ENCODE assay signal across 39 cellular contexts in the genomic region with DNA sequence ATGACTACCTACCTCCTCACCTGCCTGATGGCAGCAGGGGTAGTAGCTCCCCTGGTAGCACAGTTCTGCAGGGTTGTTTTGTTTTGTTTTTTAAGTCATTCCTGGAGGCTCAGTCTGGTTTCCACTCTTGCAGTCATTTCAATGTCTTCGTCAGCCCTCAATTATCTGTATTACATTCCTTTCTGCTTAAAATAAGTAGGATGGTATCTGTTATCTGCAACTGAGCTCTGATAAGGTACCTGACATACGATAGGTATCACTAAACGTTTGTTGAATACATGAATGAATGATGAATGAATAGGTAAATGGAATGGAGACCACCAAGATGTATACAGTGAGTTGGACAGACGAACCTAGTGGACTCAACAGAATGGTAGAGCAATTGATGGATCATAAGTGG. TPM values are rescaled to one million over a fixed set of nuclear protein-coding genes. Genes with fewer than 3 reads are reported as not detected.
"Had no signal": no experiment of that assay in that cellular context is flagged by ENCODE, and none has a peak within 500 bp of the region (broad histone marks: within the 10 kb centered on the region; RNA-seq: fewer than 3 reads in every experiment).

No MANE protein-coding gene starts in this region.

- DNase-seq: activated B cell treated with CpG ODN at 0.5 μM for 24 hours; activated CD4-positive, alpha-beta memory T cell treated with anti-CD3 and anti-CD28 coated beads, Interleukin-2, amount 10 ng/mL, durations not matched to agents 7 days and 5 days; activated CD4-positive, alpha-beta T cell treated with anti-CD3 and anti-CD28 coated beads for 4 hours; activated CD4-positive, alpha-beta T cell treated with anti-CD3 and anti-CD28 coated beads, Interleukin-2, amount 10 ng/mL, durations not matched to agents 24 days and 14 days; activated CD4-positive, alpha-beta T cell treated with anti-CD3 and anti-CD28 coated beads, Interleukin-2, amount 50 U/mL, for 1 hour; activated CD4-positive, alpha-beta T cell treated with anti-CD3 and anti-CD28 coated beads, Interleukin-2, amount 50 U/mL, for 4 hours; activated CD4-positive, CD25-positive, alpha-beta regulatory T cell treated with anti-CD3 and anti-CD28 coated beads, Interleukin-2, amount 50 U/mL, for 72 hours; activated CD8-positive, alpha-beta memory T cell treated with anti-CD3 and anti-CD28 coated beads for 24 hours; activated CD8-positive, alpha-beta memory T cell treated with anti-CD3 and anti-CD28 coated beads, Interleukin-2, amount 10 ng/mL, durations not matched to agents 7 days and 5 days; activated CD8-positive, alpha-beta memory T cell treated with anti-CD3 and anti-CD28 coated beads, Interleukin-2, amount 50 U/mL, for 48 hours; activated CD8-positive, alpha-beta T cell treated with anti-CD3 and anti-CD28 coated beads, Interleukin-2, amount 10 ng/mL, durations not matched to agents 7 days and 5 days; activated effector memory CD4-positive, alpha-beta T cell treated with Interleukin-2 at 50 U/mL for 16 hours; activated gamma-delta T cell; activated naive CD4-positive, alpha-beta T cell treated with anti-CD3 and anti-CD28 coated beads, Interleukin-2, amount 10 ng/mL, durations not matched to agents 7 days and 5 days; activated naive CD4-positive, alpha-beta T cell treated with Interleukin-2 at 50 U/mL for 16 hours; activated naive CD8-positive, alpha-beta T cell treated with anti-CD3 and anti-CD28 coated beads, Interleukin-2, amount 10 ng/mL, durations not matched to agents 7 days and 5 days; activated naive CD8-positive, alpha-beta T cell treated with anti-CD3 and anti-CD28 coated beads, Interleukin-2, amount 50 U/mL, for 24 hours; activated T-cell treated with anti-CD3 and anti-CD28 coated beads, Interleukin-2, amount 50 U/mL, for 24 hours; activated T-cell treated with anti-CD3 and anti-CD28 coated beads, Interleukin-2, amount 50 U/mL, for 48 hours; amygdala; anterior cingulate cortex; body of pancreas; brain microvascular endothelial cell; central memory CD4-positive, alpha-beta T cell; T-helper 1 cell; T-helper 2 cell; T-helper 9 cell had no signal

- ATAC-seq: activated CD8-positive, alpha-beta memory T cell treated with anti-CD3 and anti-CD28 coated beads, Interleukin-2, amount 10 ng/mL, durations not matched to agents 7 days and 5 days; activated CD8-positive, alpha-beta T cell treated with anti-CD3 and anti-CD28 coated beads, Interleukin-2, amount 10 ng/mL, durations not matched to agents 7 days and 5 days; activated naive CD8-positive, alpha-beta T cell treated with anti-CD3 and anti-CD28 coated beads, Interleukin-2, amount 50 U/mL, for 24 hours; body of pancreas had no signal

- H3K27ac Mint-ChIP-seq: activated B cell treated with CpG ODN at 0.5 μM for 24 hours; activated CD4-positive, alpha-beta memory T cell treated with anti-CD3 and anti-CD28 coated beads, Interleukin-2, amount 10 ng/mL, durations not matched to agents 7 days and 5 days; activated CD4-positive, alpha-beta T cell treated with anti-CD3 and anti-CD28 coated beads, Interleukin-2, amount 10 ng/mL, durations not matched to agents 24 days and 14 days; activated CD8-positive, alpha-beta memory T cell treated with anti-CD3 and anti-CD28 coated beads, Interleukin-2, amount 10 ng/mL, durations not matched to agents 7 days and 5 days; activated CD8-positive, alpha-beta T cell treated with anti-CD3 and anti-CD28 coated beads, Interleukin-2, amount 10 ng/mL, durations not matched to agents 7 days and 5 days; activated naive CD4-positive, alpha-beta T cell treated with anti-CD3 and anti-CD28 coated beads, Interleukin-2, amount 10 ng/mL, durations not matched to agents 7 days and 5 days; activated naive CD4-positive, alpha-beta T cell treated with anti-CD3 and anti-CD28 coated beads, Interleukin-2, amount 50 U/mL, for 24 hours; activated naive CD8-positive, alpha-beta T cell; activated naive CD8-positive, alpha-beta T cell treated with anti-CD3 and anti-CD28 coated beads, Interleukin-2, amount 10 ng/mL, durations not matched to agents 7 days and 5 days; activated naive CD8-positive, alpha-beta T cell treated with anti-CD3 and anti-CD28 coated beads, Interleukin-2, amount 50 U/mL, for 24 hours; activated T-cell treated with anti-CD3 and anti-CD28 coated beads, Interleukin-2, amount 50 U/mL, for 24 hours; activated T-helper 2 cell treated with anti-CD3 and anti-CD28 coated beads, Interferon-gamma antibody, Interleukin-2, Interleukin-4, amounts not matched to agents 10 μg/mL and 5 μg/mL and 100 μg/mL, durations not matched to agents 14 hours and 24 hours and 36 hours; T-helper 1 cell treated with Interleukin-12 subunit alpha and Interleukin-12 subunit beta and Interleukin-4 antibody, amounts not matched to agents 30 μg/mL and 1 μg/mL, for 36 hours; T-helper 2 cell treated with Interferon-gamma antibody and Interleukin-4, amounts not matched to agents 5 μg/mL and 100 μg/mL, for 36 hours had no signal

- H3K27ac ChIP-seq: body of pancreas, brain microvascular endothelial cell, breast epithelium, VCaP had no signal

- H3K4me3 ChIP-seq: body of pancreas, breast epithelium had no signal

- H3K36me3 ChIP-seq: brain microvascular endothelial cell, breast epithelium had no signal

- H3K36me3 Mint-ChIP-seq: activated CD8-positive, alpha-beta memory T cell treated with anti-CD3 and anti-CD28 coated beads, Interleukin-2, amount 10 ng/mL, durations not matched to agents 7 days and 5 days; activated naive CD4-positive, alpha-beta T cell treated with anti-CD3 and anti-CD28 coated beads, Interleukin-2, amount 10 ng/mL, durations not matched to agents 7 days and 5 days; activated naive CD4-positive, alpha-beta T cell treated with anti-CD3 and anti-CD28 coated beads, Interleukin-2, amount 50 U/mL, for 24 hours; activated naive CD8-positive, alpha-beta T cell; activated naive CD8-positive, alpha-beta T cell treated with anti-CD3 and anti-CD28 coated beads, Interleukin-2, amount 10 ng/mL, durations not matched to agents 7 days and 5 days had no signal

- H3K4me1 ChIP-seq: breast epithelium had no signal

- H3K4me3 Mint-ChIP-seq: activated B cell treated with CpG ODN at 0.5 μM for 24 hours; activated CD4-positive, alpha-beta memory T cell treated with anti-CD3 and anti-CD28 coated beads, Interleukin-2, amount 10 ng/mL, durations not matched to agents 7 days and 5 days; activated CD4-positive, alpha-beta T cell treated with anti-CD3 and anti-CD28 coated beads, Interleukin-2, amount 10 ng/mL, durations not matched to agents 24 days and 14 days; activated CD8-positive, alpha-beta memory T cell treated with anti-CD3 and anti-CD28 coated beads, Interleukin-2, amount 10 ng/mL, durations not matched to agents 7 days and 5 days; activated CD8-positive, alpha-beta T cell treated with anti-CD3 and anti-CD28 coated beads, Interleukin-2, amount 10 ng/mL, durations not matched to agents 7 days and 5 days; activated naive CD4-positive, alpha-beta T cell treated with anti-CD3 and anti-CD28 coated beads, Interleukin-2, amount 10 ng/mL, durations not matched to agents 7 days and 5 days; activated naive CD4-positive, alpha-beta T cell treated with anti-CD3 and anti-CD28 coated beads, Interleukin-2, amount 50 U/mL, for 24 hours; activated naive CD8-positive, alpha-beta T cell; activated naive CD8-positive, alpha-beta T cell treated with anti-CD3 and anti-CD28 coated beads, Interleukin-2, amount 10 ng/mL, durations not matched to agents 7 days and 5 days; activated naive CD8-positive, alpha-beta T cell treated with anti-CD3 and anti-CD28 coated beads, Interleukin-2, amount 50 U/mL, for 24 hours; activated T-cell treated with anti-CD3 and anti-CD28 coated beads, Interleukin-2, amount 50 U/mL, for 24 hours; T-helper 1 cell treated with Interleukin-12 subunit alpha and Interleukin-12 subunit beta and Interleukin-4 antibody, amounts not matched to agents 30 μg/mL and 1 μg/mL, for 36 hours; T-helper 2 cell treated with Interferon-gamma antibody and Interleukin-4, amounts not matched to agents 5 μg/mL and 100 μg/mL, for 36 hours had no signal

- H3K27me3 ChIP-seq: body of pancreas had no signal

- H3K9me3 Mint-ChIP-seq: activated B cell treated with CpG ODN at 0.5 μM for 24 hours; activated CD4-positive, alpha-beta memory T cell treated with anti-CD3 and anti-CD28 coated beads, Interleukin-2, amount 10 ng/mL, durations not matched to agents 7 days and 5 days; activated CD4-positive, alpha-beta T cell treated with anti-CD3 and anti-CD28 coated beads, Interleukin-2, amount 10 ng/mL, durations not matched to agents 24 days and 14 days; activated naive CD4-positive, alpha-beta T cell treated with anti-CD3 and anti-CD28 coated beads, Interleukin-2, amount 10 ng/mL, durations not matched to agents 7 days and 5 days; activated naive CD4-positive, alpha-beta T cell treated with anti-CD3 and anti-CD28 coated beads, Interleukin-2, amount 50 U/mL, for 24 hours; activated naive CD8-positive, alpha-beta T cell treated with anti-CD3 and anti-CD28 coated beads, Interleukin-2, amount 10 ng/mL, durations not matched to agents 7 days and 5 days; activated naive CD8-positive, alpha-beta T cell treated with anti-CD3 and anti-CD28 coated beads, Interleukin-2, amount 50 U/mL, for 24 hours; activated T-cell treated with anti-CD3 and anti-CD28 coated beads, Interleukin-2, amount 50 U/mL, for 24 hours; activated T-helper 2 cell treated with anti-CD3 and anti-CD28 coated beads, Interferon-gamma antibody, Interleukin-2, Interleukin-4, amounts not matched to agents 10 μg/mL and 5 μg/mL and 100 μg/mL, durations not matched to agents 14 hours and 24 hours and 36 hours; T-helper 1 cell treated with Interleukin-12 subunit alpha and Interleukin-12 subunit beta and Interleukin-4 antibody, amounts not matched to agents 30 μg/mL and 1 μg/mL, for 36 hours; T-helper 2 cell treated with Interferon-gamma antibody and Interleukin-4, amounts not matched to agents 5 μg/mL and 100 μg/mL, for 36 hours had no signal

- H3K9me3 ChIP-seq: body of pancreas, breast epithelium had no signal

- H3K4me1 Mint-ChIP-seq: activated CD4-positive, alpha-beta memory T cell treated with anti-CD3 and anti-CD28 coated beads, Interleukin-2, amount 10 ng/mL, durations not matched to agents 7 days and 5 days; activated CD8-positive, alpha-beta memory T cell treated with anti-CD3 and anti-CD28 coated beads, Interleukin-2, amount 10 ng/mL, durations not matched to agents 7 days and 5 days; activated naive CD4-positive, alpha-beta T cell treated with anti-CD3 and anti-CD28 coated beads, Interleukin-2, amount 10 ng/mL, durations not matched to agents 7 days and 5 days; activated naive CD8-positive, alpha-beta T cell treated with anti-CD3 and anti-CD28 coated beads, Interleukin-2, amount 50 U/mL, for 24 hours had no signal

- FAIRE-seq: astrocyte, TTC549 had no signal

RNA-seq across cellular contexts. Expression of gene CLPSL2, which starts 7.2 kb away (rescaled TPM):
- total RNA-seq: activated B cell treated with CpG ODN at 0.5 μM for 24 hours; activated CD4-positive, alpha-beta memory T cell treated with anti-CD3 and anti-CD28 coated beads, Interleukin-2, amount 10 ng/mL, durations not matched to agents 7 days and 5 days; activated CD4-positive, alpha-beta T cell treated with anti-CD3 and anti-CD28 coated beads, Interleukin-2, amount 10 ng/mL, durations not matched to agents 24 days and 14 days; activated CD8-positive, alpha-beta memory T cell treated with anti-CD3 and anti-CD28 coated beads, Interleukin-2, amount 10 ng/mL, durations not matched to agents 7 days and 5 days; activated CD8-positive, alpha-beta T cell treated with anti-CD3 and anti-CD28 coated beads, Interleukin-2, amount 10 ng/mL, durations not matched to agents 7 days and 5 days; activated naive CD8-positive, alpha-beta T cell treated with anti-CD3 and anti-CD28 coated beads, Interleukin-2, amount 10 ng/mL, durations not matched to agents 7 days and 5 days; activated T-helper 2 cell treated with anti-CD3 and anti-CD28 coated beads, Interferon-gamma antibody, Interleukin-2, Interleukin-4, amounts not matched to agents 10 μg/mL and 5 μg/mL and 100 μg/mL, durations not matched to agents 14 hours and 24 hours and 36 hours; astrocyte; body of pancreas; cardiac septum; cerebellum had no signal

RNA-seq across cellular contexts. Expression of gene CLPSL1, which starts 11.6 kb away (rescaled TPM):
- total RNA-seq: activated B cell treated with CpG ODN at 0.5 μM for 24 hours; activated CD4-positive, alpha-beta memory T cell treated with anti-CD3 and anti-CD28 coated beads, Interleukin-2, amount 10 ng/mL, durations not matched to agents 7 days and 5 days; activated CD4-positive, alpha-beta T cell treated with anti-CD3 and anti-CD28 coated beads, Interleukin-2, amount 10 ng/mL, durations not matched to agents 24 days and 14 days; activated CD8-positive, alpha-beta memory T cell treated with anti-CD3 and anti-CD28 coated beads, Interleukin-2, amount 10 ng/mL, durations not matched to agents 7 days and 5 days; activated CD8-positive, alpha-beta T cell treated with anti-CD3 and anti-CD28 coated beads, Interleukin-2, amount 10 ng/mL, durations not matched to agents 7 days and 5 days; activated naive CD8-positive, alpha-beta T cell treated with anti-CD3 and anti-CD28 coated beads, Interleukin-2, amount 10 ng/mL, durations not matched to agents 7 days and 5 days; activated T-helper 2 cell treated with anti-CD3 and anti-CD28 coated beads, Interferon-gamma antibody, Interleukin-2, Interleukin-4, amounts not matched to agents 10 μg/mL and 5 μg/mL and 100 μg/mL, durations not matched to agents 14 hours and 24 hours and 36 hours; astrocyte; cardiac septum; cerebellum had no signal
- polyA plus RNA-seq: adipose tissue had no signal

RNA-seq across cellular contexts. Expression of gene CLPS, which starts 27.9 kb away (rescaled TPM):
- total RNA-seq: activated B cell treated with CpG ODN at 0.5 μM for 24 hours; activated CD4-positive, alpha-beta memory T cell treated with anti-CD3 and anti-CD28 coated beads, Interleukin-2, amount 10 ng/mL, durations not matched to agents 7 days and 5 days; activated CD4-positive, alpha-beta T cell treated with anti-CD3 and anti-CD28 coated beads, Interleukin-2, amount 10 ng/mL, durations not matched to agents 24 days and 14 days; activated CD8-positive, alpha-beta memory T cell treated with anti-CD3 and anti-CD28 coated beads, Interleukin-2, amount 10 ng/mL, durations not matched to agents 7 days and 5 days; activated CD8-positive, alpha-beta T cell treated with anti-CD3 and anti-CD28 coated beads, Interleukin-2, amount 10 ng/mL, durations not matched to agents 7 days and 5 days; activated naive CD8-positive, alpha-beta T cell treated with anti-CD3 and anti-CD28 coated beads, Interleukin-2, amount 10 ng/mL, durations not matched to agents 7 days and 5 days; activated T-helper 2 cell treated with anti-CD3 and anti-CD28 coated beads, Interferon-gamma antibody, Interleukin-2, Interleukin-4, amounts not matched to agents 10 μg/mL and 5 μg/mL and 100 μg/mL, durations not matched to agents 14 hours and 24 hours and 36 hours; astrocyte; breast epithelium; cardiac septum; cerebellum had no signal

RNA-seq across cellular contexts. Expression of gene LHFPL5, which starts 35.9 kb away (rescaled TPM):
- total RNA-seq: activated B cell treated with CpG ODN at 0.5 μM for 24 hours; activated CD4-positive, alpha-beta memory T cell treated with anti-CD3 and anti-CD28 coated beads, Interleukin-2, amount 10 ng/mL, durations not matched to agents 7 days and 5 days; activated CD4-positive, alpha-beta T cell treated with anti-CD3 and anti-CD28 coated beads, Interleukin-2, amount 10 ng/mL, durations not matched to agents 24 days and 14 days; activated CD8-positive, alpha-beta memory T cell treated with anti-CD3 and anti-CD28 coated beads, Interleukin-2, amount 10 ng/mL, durations not matched to agents 7 days and 5 days; activated CD8-positive, alpha-beta T cell treated with anti-CD3 and anti-CD28 coated beads, Interleukin-2, amount 10 ng/mL, durations not matched to agents 7 days and 5 days; activated naive CD8-positive, alpha-beta T cell treated with anti-CD3 and anti-CD28 coated beads, Interleukin-2, amount 10 ng/mL, durations not matched to agents 7 days and 5 days; activated T-helper 2 cell treated with anti-CD3 and anti-CD28 coated beads, Interferon-gamma antibody, Interleukin-2, Interleukin-4, amounts not matched to agents 10 μg/mL and 5 μg/mL and 100 μg/mL, durations not matched to agents 14 hours and 24 hours and 36 hours; astrocyte; breast epithelium; cardiac septum had no signal
